27 cellular contexts compared by ENCODE assay signal in the genomic region with DNA sequence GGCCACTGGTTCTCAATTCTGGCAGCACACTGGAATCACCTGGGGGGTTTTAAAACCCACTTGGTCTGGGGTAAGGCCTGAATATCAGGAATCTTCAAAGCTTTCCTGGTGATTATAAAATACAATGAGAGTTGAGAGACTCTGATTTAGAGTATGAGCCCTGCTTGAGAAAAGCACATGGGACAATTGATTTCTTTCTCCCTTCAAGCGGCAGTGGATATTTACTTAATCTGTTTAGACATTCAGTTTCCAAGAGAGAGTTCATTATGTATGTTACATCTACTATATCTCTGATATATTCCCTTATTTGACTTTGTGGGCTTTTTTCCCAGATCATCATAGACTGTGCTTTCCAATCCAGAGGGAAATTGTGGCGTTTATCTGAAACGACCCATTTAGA.
"Had no signal": no experiment of that assay in that cellular context is flagged by ENCODE, and none has a peak within 500 bp of the region (broad histone marks: within the 10 kb centered on the region; RNA-seq: fewer than 3 reads in every experiment).

No MANE protein-coding gene starts in this region.

- H3K36me3 ChIP-seq: ascending aorta, brain microvascular endothelial cell, esophagus muscularis mucosa, gastrocnemius medialis, heart left ventricle had no signal

- H3K9me3 ChIP-seq: ascending aorta, esophagus muscularis mucosa, gastrocnemius medialis, heart left ventricle had no signal

- H3K27ac ChIP-seq: ascending aorta, brain microvascular endothelial cell, esophagus muscularis mucosa, foreskin keratinocyte, gastrocnemius medialis, heart left ventricle had no signal

- H3K4me3 ChIP-seq: ascending aorta, esophagus muscularis mucosa, gastrocnemius medialis, heart left ventricle had no signal

- ATAC-seq: activated naive CD4-positive, alpha-beta T cell treated with anti-CD3 and anti-CD28 coated beads, Interleukin-2, amount 50 U/mL, for 72 hours; activated T-cell treated with anti-CD3 and anti-CD28 coated beads, Interleukin-2, amount 50 U/mL, for 72 hours; effector memory CD8-positive, alpha-beta T cell; foreskin keratinocyte; gastrocnemius medialis; heart left ventricle had no signal

- DNase-seq: activated CD4-positive, alpha-beta memory T cell treated with anti-CD3 and anti-CD28 coated beads, Interleukin-2, amount 10 ng/mL, durations not matched to agents 7 days and 5 days; activated CD4-positive, alpha-beta T cell treated with anti-CD3 and anti-CD28 coated beads for 1 hour; activated CD4-positive, alpha-beta T cell treated with anti-CD3 and anti-CD28 coated beads for 4 hours; activated CD4-positive, alpha-beta T cell treated with anti-CD3 and anti-CD28 coated beads, Interleukin-2, amount 10 ng/mL, durations not matched to agents 7 days and 5 days; activated CD4-positive, alpha-beta T cell treated with anti-CD3 and anti-CD28 coated beads, Interleukin-2, amount 50 U/mL, for 4 hours; activated CD8-positive, alpha-beta memory T cell treated with anti-CD3 and anti-CD28 coated beads, Interleukin-2, amount 50 U/mL, for 48 hours; activated gamma-delta T cell; activated naive CD4-positive, alpha-beta T cell; activated naive CD4-positive, alpha-beta T cell treated with anti-CD3 and anti-CD28 coated beads, Interleukin-2, amount 10 ng/mL, durations not matched to agents 7 days and 5 days; activated naive CD8-positive, alpha-beta T cell treated with anti-CD3 and anti-CD28 coated beads, Interleukin-2, amount 10 ng/mL, durations not matched to agents 7 days and 5 days; activated T-cell treated with anti-CD3 and anti-CD28 coated beads for 4 hours; activated T-cell treated with anti-CD3 and anti-CD28 coated beads, Interleukin-2, amount 50 U/mL, for 24 hours; activated T-cell treated with anti-CD3 and anti-CD28 coated beads, Interleukin-2, amount 50 U/mL, for 72 hours; brain microvascular endothelial cell; cortex of kidney; dermis blood vessel endothelial cell; effector CD4-positive, alpha-beta T cell; effector memory CD8-positive, alpha-beta T cell; erythroblast; foreskin keratinocyte; gastrocnemius medialis; glutamatergic neuron; heart left ventricle; T-helper 2 cell had no signal

- H3K4me1 ChIP-seq: ascending aorta, esophagus muscularis mucosa, foreskin keratinocyte, heart left ventricle had no signal

- H3K27me3 ChIP-seq: ascending aorta, brain microvascular endothelial cell, esophagus muscularis mucosa, foreskin keratinocyte, gastrocnemius medialis, heart left ventricle had no signal
